Comparison of ENCODE assay signal across 17 cellular contexts in genomic region chr14:22752422-22752821, GRCh38. TPM values are rescaled to one million over a fixed set of nuclear protein-coding genes. Genes with fewer than 3 reads are reported as not detected.
DNase-seq lines count a peak whose midpoint lies in the region; TF ChIP-seq lines count a peak whose summit lies in the region.
"Had no signal": no experiment of that assay in that cellular context is flagged by ENCODE, and none has a peak within 500 bp of the region (broad histone marks: within the 10 kb centered on the region; RNA-seq: fewer than 3 reads in every experiment).

No MANE protein-coding gene starts in this region.

- TF ChIP-seq CTCF in mammary epithelial cell (conservative IDR thresholded peaks at IDR 0.05 in 1 of 2, IDR thresholded peaks at IDR 0.05 in 1 of 2; ENCODE audit: extremely low read depth in 1 of 2, insufficient read depth in 1 of 2, low read depth in 1 of 2, low read length in 2 of 2) (no peak), MCF 10A (IDR thresholded peaks at IDR 0.05; ENCODE audit: unreplicated experiment) (no peak), endodermal cell (conservative IDR thresholded peaks at IDR 0.05) (no peak), osteoblast (IDR thresholded peaks at IDR 0.05; ENCODE audit: extremely low read depth, low read depth, low read length) (no peak)

- H2BK120ac ChIP-seq in trophoblast cell (ENCODE audit: insufficient read depth, low read length, poor library complexity) = no peak overlapping the region

- in situ Hi-C loops in mammary epithelial cell (cut with MboI; ENCODE audit: low sequenced_read_pairs in 2 of 2) = no loop called here

- no peak overlapping the region for H3K18ac ChIP-seq in trophoblast cell (ENCODE audit: low read length)

- dilution Hi-C loops in mammary epithelial cell (cut with HindIII; ENCODE audit: low sequenced_read_pairs) = no loop called here

- no peaks in the 10 kb centered on the region for H3K79me1 ChIP-seq in trophoblast cell (ENCODE audit: low read length)

- no peak overlapping the region for H3K4me3 ChIP-seq in mammary epithelial cell (replicated peaks in 1 of 3; ENCODE audit: insufficient read depth in 1 of 3, low read depth in 2 of 3, low read length in 3 of 3)
- no peak overlapping the region for H3K4me3 ChIP-seq in endodermal cell (ENCODE audit: low read length)
- no peak overlapping the region for H3K4me3 ChIP-seq in trophoblast cell (ENCODE audit: low read depth, low read length)
- no peak overlapping the region for H3K4me3 ChIP-seq in osteoblast (ENCODE audit: insufficient read depth, low read length)
- H3K4me3 ChIP-seq: K562, Peyer's patch, SJCRH30 had no signal

- intact Hi-C loops in mammary epithelial cell (cut with micrococcal nuclease) (no loop called here), MCF 10A (cut with micrococcal nuclease) (no loop called here)

- H4K12ac ChIP-seq in trophoblast cell (ENCODE audit: low read depth, low read length) = no peak overlapping the region

- DNase-seq in mammary epithelial cell (peak; percentile 5), MCF 10A (ENCODE audit: unreplicated experiment) (no peak), NCI-H226 (peak; percentile 46), endodermal cell (no peak), trophoblast cell (peak; percentile 77 to 94), glomerular visceral epithelial cell (ENCODE audit: extremely low spot score) (no peak), osteoblast (ENCODE audit: insufficient read length, low spot score, missing footprints) (no peak)
- DNase-seq: BE2C; DMS79; NCI-H1092 treated with DMSO at 0.1 percent for 48 hours; NCI-H1436 treated with DMSO at 0.1 percent for 48 hours; NCI-H1930; NCI-H510A; NK-92 treated with Interleukin-12 subunit alpha and Interleukin-12 subunit beta, amount 100 ng/mL, for 24 hours; Peyer's patch had no signal

- H3K23ac ChIP-seq in trophoblast cell (ENCODE audit: low read length) = no peak overlapping the region

- no peaks in the 10 kb centered on the region for H3K36me3 ChIP-seq in mammary epithelial cell (ENCODE audit: insufficient read depth, low read length)
- no peaks in the 10 kb centered on the region for H3K36me3 ChIP-seq in endodermal cell (ENCODE audit: control insufficient read depth, insufficient read depth, low read length)
- H3K36me3 ChIP-seq in trophoblast cell (ENCODE audit: control insufficient read depth in 1 of 2, insufficient read depth in 2 of 2, low read length in 2 of 2) = no peaks in the 10 kb centered on the region
- no peaks in the 10 kb centered on the region for H3K36me3 ChIP-seq in osteoblast (ENCODE audit: insufficient read depth, low read length)
- H3K36me3 ChIP-seq: BE2C, Peyer's patch, SJCRH30 had no signal

- WGBS in mammary epithelial cell (ENCODE audit: low coverage, missing lambda C conversion rate) = 70% methylated on average over 8 of the region's 8 CpGs
- 88 to 89% methylated on average over 7 to 8 of the region's 8 CpGs for WGBS in endodermal cell (ENCODE audit: insufficient coverage in 1 of 2, insufficient read length in 1 of 2), 2 experiments
- no CpG with 5 or more reads among the region's 8 CpGs for WGBS in trophoblast cell (ENCODE audit: extremely low coverage, insufficient coverage, insufficient read length)

- no peak overlapping the region for H3K14ac ChIP-seq in trophoblast cell (ENCODE audit: low read length)

- H4K8ac ChIP-seq in trophoblast cell (ENCODE audit: low read depth, low read length) = no peak overlapping the region

- H3K79me2 ChIP-seq in mammary epithelial cell (ENCODE audit: insufficient read depth, low read length) = no peaks in the 10 kb centered on the region
- no peaks in the 10 kb centered on the region for H3K79me2 ChIP-seq in trophoblast cell (ENCODE audit: control insufficient read depth, insufficient read depth, low read length, poor library complexity)
- H3K79me2 ChIP-seq in osteoblast (ENCODE audit: insufficient read depth, low read length) = no peaks in the 10 kb centered on the region

- H3K4me1 Mint-ChIP-seq in MCF 10A (ENCODE audit: insufficient read depth, unreplicated experiment) (no peaks in the 10 kb centered on the region), endodermal cell (peaks cover 30% of the 10 kb centered on the region)

- no peak overlapping the region for H2BK12ac ChIP-seq in trophoblast cell (ENCODE audit: low read length)

- BruUV-seq in mammary epithelial cell (replicated peaks; lab: Mats Ljungman, UMichigan) (no TSS peak), MCF 10A (replicated peaks; lab: Mats Ljungman, UMichigan) (no TSS peak)

- H3K9ac ChIP-seq in mammary epithelial cell (ENCODE audit: insufficient read depth, low read length) (no peak overlapping the region), endodermal cell (ENCODE audit: extremely low read depth, low read length, poor library complexity, severe bottlenecking) (no peak overlapping the region), trophoblast cell (ENCODE audit: low read length) (no peak overlapping the region)

- H3K36me3 Mint-ChIP-seq in MCF 10A (ENCODE audit: insufficient read depth, unreplicated experiment) = no peaks in the 10 kb centered on the region
- no peaks in the 10 kb centered on the region for H3K36me3 Mint-ChIP-seq in endodermal cell (ENCODE audit: low read depth)

- CTCF ChIA-PET in mammary epithelial cell (lab: Charles Lee; ENCODE audit: low non-redundant PET) (no interaction called here), MCF 10A (lab: Yijun Ruan, JAX) (interaction anchor here (0.7 to 1.2 kb wide), 2 partner anchors 8 to 99 kb away, joined by 4 to 5 read pairs; no protein-coding TSS in a partner anchor)

- H2BK5ac ChIP-seq in trophoblast cell (ENCODE audit: low read depth, low read length, poor library complexity) = no peak overlapping the region

- H3K27me3 Mint-ChIP-seq in MCF 10A (ENCODE audit: insufficient read depth, unreplicated experiment) (no peaks in the 10 kb centered on the region), endodermal cell (ENCODE audit: insufficient read depth) (no peaks in the 10 kb centered on the region)

- POLR2A ChIA-PET in MCF 10A (lab: Yijun Ruan, JAX) = interaction anchor here (1.6 kb wide), 1 partner anchor 14 kb away, joined by 5 read pairs; the partner anchor contains the start of gene OXA1L

- H3K27ac Mint-ChIP-seq in MCF 10A (ENCODE audit: low read depth, unreplicated experiment) (no peak overlapping the region), endodermal cell (peak overlapping the region; percentile 35)

- H3K27ac ChIP-seq in mammary epithelial cell (ENCODE audit: insufficient read depth, low read depth, low read length) (no peak overlapping the region), endodermal cell (ENCODE audit: low read depth, low read length) (no peak overlapping the region), trophoblast cell (ENCODE audit: low read depth, low read length) (no peak overlapping the region), osteoblast (ENCODE audit: low read depth, low read length) (no peak overlapping the region)
- H3K27ac ChIP-seq: Peyer's patch had no signal

- H3K4me3 Mint-ChIP-seq in MCF 10A (ENCODE audit: unreplicated experiment) = no peak overlapping the region
- no peak overlapping the region for H3K4me3 Mint-ChIP-seq in endodermal cell

- no peaks in the 10 kb centered on the region for H3K9me3 ChIP-seq in mammary epithelial cell (replicated peaks; ENCODE audit: insufficient read depth, low read length)
- H3K9me3 ChIP-seq in endodermal cell (ENCODE audit: control insufficient read depth, low read length) = no peaks in the 10 kb centered on the region
- no peaks in the 10 kb centered on the region for H3K9me3 ChIP-seq in trophoblast cell (ENCODE audit: insufficient read depth, low read depth, low read length)
- no peaks in the 10 kb centered on the region for H3K9me3 ChIP-seq in osteoblast (ENCODE audit: low read depth, low read length)
- H3K9me3 ChIP-seq: BE2C, Peyer's patch, SJCRH30 had no signal

- no peak overlapping the region for H2AFZ ChIP-seq in mammary epithelial cell (ENCODE audit: low read depth, low read length)
- no peak overlapping the region for H2AFZ ChIP-seq in trophoblast cell (ENCODE audit: insufficient read depth, low read length, poor library complexity)
- no peak overlapping the region for H2AFZ ChIP-seq in osteoblast (ENCODE audit: low read length)

- H4K91ac ChIP-seq in trophoblast cell (ENCODE audit: low read depth, low read length) = no peak overlapping the region

- H3K4me2 ChIP-seq in mammary epithelial cell (ENCODE audit: insufficient read depth, low read depth, low read length) (no peak overlapping the region), trophoblast cell (ENCODE audit: low read length) (no peak overlapping the region), osteoblast (ENCODE audit: insufficient read depth, low read length) (no peak overlapping the region)

- H2AK5ac ChIP-seq in trophoblast cell (ENCODE audit: low read length) = no peak overlapping the region

- H4K20me1 ChIP-seq in mammary epithelial cell (ENCODE audit: insufficient read depth, low read length) = no peaks in the 10 kb centered on the region
- H4K20me1 ChIP-seq in osteoblast (ENCODE audit: insufficient read depth, low read length) = no peaks in the 10 kb centered on the region

- H3K27me3 ChIP-seq in mammary epithelial cell (ENCODE audit: insufficient read depth, low read length) = peaks cover 4% of the 10 kb centered on the region
- no peaks in the 10 kb centered on the region for H3K27me3 ChIP-seq in endodermal cell (ENCODE audit: control insufficient read depth, insufficient read depth, low read length, poor library complexity, severe bottlenecking)
- H3K27me3 ChIP-seq in trophoblast cell (ENCODE audit: insufficient read depth, low read length) = no peaks in the 10 kb centered on the region
- peaks cover 18% of the 10 kb centered on the region for H3K27me3 ChIP-seq in osteoblast (ENCODE audit: insufficient read depth, low read length)
- H3K27me3 ChIP-seq: Peyer's patch, SJCRH30 had no signal

- H3K4me1 ChIP-seq in mammary epithelial cell (ENCODE audit: insufficient read depth, low read length) (no peaks in the 10 kb centered on the region), endodermal cell (ENCODE audit: control insufficient read depth, insufficient read depth, low read length) (no peaks in the 10 kb centered on the region), trophoblast cell (ENCODE audit: control insufficient read depth in 1 of 2, insufficient read depth in 2 of 2, low read length in 2 of 2) (peaks cover 2 to 8% of the 10 kb centered on the region in 2 experiments), osteoblast (ENCODE audit: insufficient read depth, low read length) (no peaks in the 10 kb centered on the region)
- H3K4me1 ChIP-seq: BE2C, Peyer's patch had no signal

- H3K4ac ChIP-seq in trophoblast cell (ENCODE audit: low read depth, low read length) = no peak overlapping the region

- H3K9me3 Mint-ChIP-seq in MCF 10A (ENCODE audit: unreplicated experiment) = no peaks in the 10 kb centered on the region
- no peaks in the 10 kb centered on the region for H3K9me3 Mint-ChIP-seq in endodermal cell

RNA-seq across cellular contexts. Expression of gene OXA1L, which starts 14.1 kb away (rescaled TPM):
- 10 to 100 TPM; 34.3 to 76.3 TPM for total RNA-seq in mammary epithelial cell
- polyA plus RNA-seq in mammary epithelial cell = 151 TPM
- 190 TPM for polyA minus RNA-seq in mammary epithelial cell
- total RNA-seq in MCF 10A (2022) = 100 and 103 TPM in 2 replicates
- 100 to 1,000 TPM; 114 TPM for total RNA-seq in endodermal cell
- polyA plus RNA-seq in endodermal cell (2013, experiment 1 of 2) = 126 TPM
- 96.0 TPM for polyA plus RNA-seq in endodermal cell (2013, experiment 2 of 2)
- polyA plus RNA-seq in trophoblast cell (2013) = 77.7 and 78.2 TPM in 2 replicates
- total RNA-seq in osteoblast = 55.0 and 62.8 TPM in 2 replicates

Comparison
In these comparisons a context has a peak if more than half of its experiments do, and no peak if none do; other contexts are left out.
1. DNase-seq: peak in mammary epithelial cell (single experiment), NCI-H226 (single experiment) and trophoblast cell (2 of 2); none in MCF 10A (single experiment), endodermal cell (single experiment), glomerular visceral epithelial cell (single experiment) and osteoblast (single experiment).